9 cellular contexts compared by ENCODE assay signal in the genomic region with DNA sequence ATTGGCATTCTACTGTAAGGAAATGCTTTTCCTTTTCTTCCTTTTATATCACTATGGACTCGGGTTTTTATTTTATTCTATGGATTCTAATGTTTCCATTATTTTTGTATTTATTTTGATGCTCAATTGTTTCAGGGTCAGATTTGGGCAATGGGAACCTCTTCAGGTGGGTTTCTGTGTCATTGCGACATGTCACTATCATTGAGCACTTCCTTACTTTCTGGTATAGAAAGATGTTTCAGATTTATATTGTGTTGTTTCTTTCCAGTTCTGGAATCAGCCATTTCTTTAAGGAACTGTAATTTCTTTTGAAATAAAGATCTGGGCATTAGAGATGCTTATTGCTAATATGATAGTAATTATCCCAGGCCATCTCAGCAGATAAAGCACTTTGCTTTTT.
"Had no signal": no experiment of that assay in that cellular context is flagged by ENCODE, and none has a peak within 500 bp of the region (broad histone marks: within the 10 kb centered on the region; RNA-seq: fewer than 3 reads in every experiment).

No MANE protein-coding gene starts in this region.

- H2AFZ ChIP-seq: GM23248 had no signal

- ATAC-seq: HCT116, HepG2 had no signal

- H3K27ac ChIP-seq: GM23248, HL-60 had no signal

- H3K27ac Mint-ChIP-seq: HFFc6 had no signal

- H3K36me3 ChIP-seq: HAP-1 had no signal

- H3K4me3 Mint-ChIP-seq: HFFc6 had no signal

- FAIRE-seq: HepG2 had no signal

- H3K9me3 Mint-ChIP-seq: HFFc6 had no signal

- H3K9me3 ChIP-seq: HAP-1 had no signal

- DNase-seq: GM23248, GOT3, H7, HFFc6, KBM-7 had no signal

- H3K9ac ChIP-seq: GM23248 had no signal

- H3K4me3 ChIP-seq: GM23248, HAP-1 had no signal
